Comparison of ENCODE assay signal across 1 cellular context in genomic region chr12:12786716-12787601, GRCh38.
TF ChIP-seq lines count a peak whose summit lies in the region.

No MANE protein-coding gene starts in this region.

TF ChIP-seq in HEK293, 187 proteins besides CTCF, POLR2A, EP300 and RAD21 (continued from another document):
- TF ChIP-seq ZNF311 (tag by site-specific recombination; IDR thresholded peaks at IDR 0.05; ENCODE audit: borderline replicate concordance) (no peak), ZNF433 (tag by site-specific recombination; IDR thresholded peaks at IDR 0.05; ENCODE audit: low read depth) (no peak), ZNF121 (tag by site-specific recombination; IDR thresholded peaks at IDR 0.05) (no peak), ZNF560 (tag by site-specific recombination; IDR thresholded peaks at IDR 0.05; ENCODE audit: borderline replicate concordance) (no peak), ZNF211 (tag by site-specific recombination; IDR thresholded peaks at IDR 0.05; ENCODE audit: low read depth) (no peak), ZSCAN5A (tag by site-specific recombination; IDR thresholded peaks at IDR 0.05) (0 out of 2 replicates have a peak, but pooled peaks have one; percentile 55), ZNF274 (IDR thresholded peaks at IDR 0.05; ENCODE audit: low read length) (no peak), ZNF274 (tag by site-specific recombination; IDR thresholded peaks at IDR 0.05; ENCODE audit: borderline replicate concordance) (no peak), ZNF830 (tag by site-specific recombination; IDR thresholded peaks at IDR 0.05; ENCODE audit: low read depth) (no peak), ZBTB49 (tag by site-specific recombination; IDR thresholded peaks at IDR 0.05; ENCODE audit: low read depth) (no peak), ZXDB (tag by site-specific recombination; IDR thresholded peaks at IDR 0.05) (peak; percentile 65), ZNF514 (tag by site-specific recombination; IDR thresholded peaks at IDR 0.05) (no peak), ZNF114 (tag by site-specific recombination; IDR thresholded peaks at IDR 0.05) (no peak), ZNF624 (tag by site-specific recombination; IDR thresholded peaks at IDR 0.05) (no peak), ZNF423 (tag by site-specific recombination; IDR thresholded peaks at IDR 0.05) (peak; percentile 30; the same call in 1 of the 2 replicates), KLF17 (tag by site-specific recombination; IDR thresholded peaks at IDR 0.05) (no peak), ELK4 (IDR thresholded peaks at IDR 0.05; ENCODE audit: borderline replicate concordance, low read depth, low read length) (no peak), KLF7 (tag by site-specific recombination; IDR thresholded peaks at IDR 0.05; ENCODE audit: borderline replicate concordance) (no peak), ZNF585B (tag by site-specific recombination; IDR thresholded peaks at IDR 0.05) (no peak), ZNF704 (tag by site-specific recombination; IDR thresholded peaks at IDR 0.05) (no peak), ZNF112 (tag by site-specific recombination; IDR thresholded peaks at IDR 0.05) (no peak), ZNF768 (tag by site-specific recombination; IDR thresholded peaks at IDR 0.05) (no peak), PRDM2 (tag by site-specific recombination; IDR thresholded peaks at IDR 0.05; ENCODE audit: borderline replicate concordance) (peak; percentile 49; the same call in 1 of the 2 replicates), ZNF132 (tag by site-specific recombination; IDR thresholded peaks at IDR 0.05; ENCODE audit: borderline replicate concordance) (no peak), ZNF394 (tag by site-specific recombination; IDR thresholded peaks at IDR 0.05; ENCODE audit: borderline replicate concordance) (no peak; the same call in 1 of the 2 replicates), ZNF146 (tag by site-specific recombination; IDR thresholded peaks at IDR 0.05) (no peak), REST (tag by site-specific recombination; IDR thresholded peaks at IDR 0.05) (peak; percentile 25; the same call in 1 of the 2 replicates), ZNF785 (tag by site-specific recombination; IDR thresholded peaks at IDR 0.05) (no peak), ZBTB8A (tag by site-specific recombination; IDR thresholded peaks at IDR 0.05) (peak; percentile 71), ZBTB7A (tag by site-specific recombination; IDR thresholded peaks at IDR 0.05; ENCODE audit: low read depth) (no peak), ZNF473 (tag by site-specific recombination; IDR thresholded peaks at IDR 0.05) (no peak), ZNF24 (tag by site-specific recombination; IDR thresholded peaks at IDR 0.05) (no peak), ZNF626 (tag by site-specific recombination; IDR thresholded peaks at IDR 0.05) (no peak), ZNF791 (tag by site-specific recombination; IDR thresholded peaks at IDR 0.05) (no peak), ZNF48 (tag by site-specific recombination; IDR thresholded peaks at IDR 0.05) (no peak), ZNF248 (tag by site-specific recombination; IDR thresholded peaks at IDR 0.05) (no peak)
